Comparison of ENCODE assay signal across 8 cellular contexts in genomic region chr13:80516818-80517348, GRCh38.
"Had no signal": no experiment of that assay in that cellular context is flagged by ENCODE, and none has a peak within 500 bp of the region (broad histone marks: within the 10 kb centered on the region; RNA-seq: fewer than 3 reads in every experiment).

No MANE protein-coding gene starts in this region.

- H3K27ac ChIP-seq: GM23248 had no signal

- H3K4me1 Mint-ChIP-seq: H9 had no signal

- H2AFZ ChIP-seq: GM23248 had no signal

- FAIRE-seq: H1, H54, HTR-8/SVneo had no signal

- DNase-seq: GM23248, H9, HCEC 1CT, IMR-90, KBM-7 had no signal

- H3K27ac Mint-ChIP-seq: H9 had no signal

- H3K4me3 Mint-ChIP-seq: H9 had no signal

- H3K4me3 ChIP-seq: GM23248 had no signal

- H3K9ac ChIP-seq: GM23248 had no signal
